ENCODE assay signal across 15 cellular contexts in the genomic region with DNA sequence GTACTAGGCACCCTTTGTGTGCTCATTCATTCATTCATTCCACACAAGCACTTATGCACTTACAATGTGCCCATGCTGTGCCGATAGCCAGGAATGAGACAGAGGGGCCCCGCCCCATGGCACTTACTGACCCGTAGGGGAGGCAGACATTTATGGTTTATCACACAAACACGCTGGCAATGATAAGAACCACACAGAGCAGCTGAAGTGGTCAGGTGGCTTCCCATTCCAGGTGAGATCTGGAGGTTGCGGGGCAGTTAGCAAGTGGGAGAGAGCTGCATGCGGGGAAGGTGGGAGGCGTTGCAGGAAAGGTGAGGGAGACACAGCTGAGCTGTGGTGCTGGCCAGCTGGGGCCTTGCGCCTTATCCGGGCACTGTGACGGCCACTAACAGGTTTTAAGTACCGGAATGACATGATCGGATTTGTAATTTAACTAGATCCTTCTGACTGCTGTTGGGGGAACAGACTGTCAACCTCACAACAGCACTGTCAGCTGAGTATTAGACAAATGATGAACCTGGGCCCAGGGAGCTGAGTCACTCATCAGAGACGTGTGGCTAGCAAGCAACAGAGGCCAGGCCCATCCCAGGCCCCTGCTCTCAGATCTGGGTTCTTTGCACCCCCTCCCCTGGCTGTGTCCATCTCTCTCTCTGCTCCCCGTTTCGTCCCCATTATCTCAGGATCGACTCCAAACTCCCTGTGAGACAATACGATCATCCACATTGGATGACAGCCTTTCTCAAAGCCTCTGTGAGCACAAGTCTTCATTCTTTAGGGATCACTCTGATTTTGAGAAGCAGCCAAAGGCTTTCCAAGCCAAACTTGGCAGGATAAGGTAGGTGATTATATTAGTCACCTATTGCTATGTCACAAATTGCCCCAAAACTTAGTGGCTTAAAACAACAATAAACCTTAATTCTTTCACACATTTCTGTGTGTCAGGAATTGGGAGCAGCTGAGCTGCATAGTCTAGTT. TPM values are rescaled to one million over a fixed set of nuclear protein-coding genes. Genes with fewer than 3 reads are reported as not detected.
DNase-seq lines count a peak whose midpoint lies in the region; ATAC-seq and TF ChIP-seq lines count a peak whose summit lies in the region.
"Had no signal": no experiment of that assay in that cellular context is flagged by ENCODE, and none has a peak within 500 bp of the region (broad histone marks: within the 10 kb centered on the region; RNA-seq: fewer than 3 reads in every experiment).

No MANE protein-coding gene starts in this region.

- H3K36me3 ChIP-seq in heart left ventricle (no peaks in the 10 kb centered on the region), SK-N-SH (replicated peaks in 1 of 2; ENCODE audit: control insufficient read depth in 1 of 2, insufficient read depth in 2 of 2, low read length in 1 of 2) (no peaks in the 10 kb centered on the region), upper lobe of right lung (no peaks in the 10 kb centered on the region), thyroid gland (no peaks in the 10 kb centered on the region), HAP-1 (replicated peaks) (no peaks in the 10 kb centered on the region)

- in situ Hi-C loops in HAP-1 (cut with MboI; ENCODE audit: low sequenced_read_pairs): no loop called here

- H4K20me1 ChIP-seq in SK-N-SH (ENCODE audit: insufficient read depth): no peaks in the 10 kb centered on the region

- POLR2A ChIA-PET in SK-N-SH (lab: Yijun Ruan, JAX): no interaction called here

- no peak for TF ChIP-seq CTCF in heart left ventricle (IDR thresholded peaks at IDR 0.05)
- no peak for TF ChIP-seq CTCF in SK-N-SH (IDR thresholded peaks at IDR 0.05)
- no peak for TF ChIP-seq CTCF in foreskin keratinocyte (conservative IDR thresholded peaks at IDR 0.05)
- no peak for TF ChIP-seq CTCF in upper lobe of right lung (IDR thresholded peaks at IDR 0.05)
- TF ChIP-seq CTCF in thyroid gland (IDR thresholded peaks at IDR 0.05): no peak

- H3K27ac ChIP-seq in heart left ventricle (no peak overlapping the region), SK-N-SH (ENCODE audit: low read depth in 2 of 2, low read length in 1 of 2) (peak overlapping the region in 1 of 2 experiments; percentile 52; a peak in 2 of 4 replicates), foreskin keratinocyte (no peak overlapping the region), upper lobe of right lung (no peak overlapping the region), thyroid gland (no peak overlapping the region)

- CTCF ChIA-PET in SK-N-SH (lab: Yijun Ruan, JAX): interaction anchor here (0.9 to 2.2 kb wide), 5 partner anchors 11 to 138 kb away, joined by 3 to 12 read pairs (median 4); no protein-coding TSS in a partner anchor

- H3K9me3 ChIP-seq in heart left ventricle: no peaks in the 10 kb centered on the region
- no peaks in the 10 kb centered on the region for H3K9me3 ChIP-seq in SK-N-SH
- no peaks in the 10 kb centered on the region for H3K9me3 ChIP-seq in upper lobe of right lung
- H3K9me3 ChIP-seq in thyroid gland: no peaks in the 10 kb centered on the region
- H3K9me3 ChIP-seq in HAP-1: no peaks in the 10 kb centered on the region

- no peaks in the 10 kb centered on the region for H3K9me2 ChIP-seq in SK-N-SH

- peak overlapping the region; percentile 34; the same call in 1 of the 2 replicates for H3K4me2 ChIP-seq in SK-N-SH

- H2AFZ ChIP-seq in SK-N-SH (ENCODE audit: low read depth): 0 out of 2 replicates have a peak overlapping the region, but pooled peaks have one; percentile 6

- TF ChIP-seq EP300 in SK-N-SH (IDR thresholded peaks at IDR 0.05; ENCODE audit: borderline replicate concordance in 1 of 2, low read depth in 1 of 2, low read length in 1 of 2): no peak

- TF ChIP-seq POLR2A in heart left ventricle (IDR thresholded peaks at IDR 0.05) (no peak), thyroid gland (IDR thresholded peaks at IDR 0.05) (no peak)

- H3K27me3 ChIP-seq in heart left ventricle (peaks cover 0 to 3% (median 0%) of the 10 kb centered on the region in 9 donors), SK-N-SH (ENCODE audit: insufficient read depth) (no peaks in the 10 kb centered on the region), foreskin keratinocyte (peaks cover 24% of the 10 kb centered on the region), upper lobe of right lung (no peaks in the 10 kb centered on the region), thyroid gland (no peaks in the 10 kb centered on the region), HAP-1 (ENCODE audit: low read depth) (no peaks in the 10 kb centered on the region)

- WGBS in heart left ventricle, 4 donors: 58 to 67% (median 61%) methylated on average over 17 of the region's 17 CpGs
- WGBS in SK-N-SH (ENCODE audit: low lambda C conversion rate): 63% methylated on average over 17 of the region's 17 CpGs
- 81 to 83% methylated on average over 17 of the region's 17 CpGs for WGBS in thyroid gland, 2 donors

- intact Hi-C loops in heart left ventricle (cut with DNase I) (no loop called here), cardiac septum (cut with DNase I) (no loop called here), upper lobe of right lung (cut with DNase I) (no loop called here), thyroid gland (cut with DNase I) (no loop called here)

- no peaks in the 10 kb centered on the region for H3K79me2 ChIP-seq in SK-N-SH (ENCODE audit: insufficient read depth)

- no peak for TF ChIP-seq RAD21 in SK-N-SH (IDR thresholded peaks at IDR 0.05; ENCODE audit: low read length)

- peak in 1 of 5 donors; percentile 26 for DNase-seq in heart left ventricle
- no peak for DNase-seq in cardiac septum (ENCODE audit: low spot score)
- no peak for DNase-seq in SK-N-SH
- DNase-seq in foreskin keratinocyte: peak in 1 of 2 donors; percentile 62
- DNase-seq in upper lobe of right lung: no peak
- no peak for DNase-seq in thyroid gland
- no peak for DNase-seq in HAP-1 (ENCODE audit: low spot score in 2 of 2)
- DNase-seq in NCI-H1694 treated with DMSO at 0.1 percent for 48 hours (lab: John Stamatoyannopoulos, UW): no peak
- DNase-seq: activated CD4-positive, alpha-beta T cell treated with anti-CD3 and anti-CD28 coated beads for 4 hours; activated gamma-delta T cell; AML-193; KBM-7; naive thymus-derived CD8-positive, alpha-beta T cell; NCI-H2227 treated with DMSO at 0.1 percent for 48 hours had no signal

- H3K4me3 ChIP-seq in heart left ventricle: no peak overlapping the region
- no peak overlapping the region for H3K4me3 ChIP-seq in SK-N-SH (ENCODE audit: low read depth in 2 of 2, low read length in 1 of 2)
- H3K4me3 ChIP-seq in upper lobe of right lung: no peak overlapping the region
- H3K4me3 ChIP-seq in thyroid gland (replicated peaks in 1 of 3): no peak overlapping the region
- no peak overlapping the region for H3K4me3 ChIP-seq in HAP-1

- H3K9ac ChIP-seq in SK-N-SH: peak overlapping the region; percentile 18; the same call in 1 of the 2 replicates

- H3F3A ChIP-seq in SK-N-SH (replicated peaks; ENCODE audit: insufficient read depth): peaks cover 13% of the 10 kb centered on the region

- ATAC-seq in heart left ventricle: peak in 3 of 4 donors; percentile 11 to 37 (median 30)
- peak; percentile 60 for ATAC-seq in foreskin keratinocyte
- peak; percentile 70 for ATAC-seq in upper lobe of right lung
- ATAC-seq: naive thymus-derived CD8-positive, alpha-beta T cell had no signal

- peaks cover 0 to 40% (median 15%) of the 10 kb centered on the region in 12 donors for H3K4me1 ChIP-seq in heart left ventricle
- peaks cover 9 to 25% of the 10 kb centered on the region in 2 experiments; a peak in 3 of 4 replicates for H3K4me1 ChIP-seq in SK-N-SH (ENCODE audit: control insufficient read depth in 1 of 2, insufficient read depth in 2 of 2, low read depth in 1 of 2, low read length in 1 of 2)
- H3K4me1 ChIP-seq in foreskin keratinocyte: no peaks in the 10 kb centered on the region
- peaks cover 5% of the 10 kb centered on the region for H3K4me1 ChIP-seq in upper lobe of right lung
- peaks cover 0 to 7% of the 10 kb centered on the region in 2 donors for H3K4me1 ChIP-seq in thyroid gland
- H3K4me1 ChIP-seq in HAP-1: no peaks in the 10 kb centered on the region

TF ChIP-seq in SK-N-SH, 30 proteins besides CTCF, POLR2A, EP300 and RAD21 (continues in another document):
- TF ChIP-seq, protein P1, sequence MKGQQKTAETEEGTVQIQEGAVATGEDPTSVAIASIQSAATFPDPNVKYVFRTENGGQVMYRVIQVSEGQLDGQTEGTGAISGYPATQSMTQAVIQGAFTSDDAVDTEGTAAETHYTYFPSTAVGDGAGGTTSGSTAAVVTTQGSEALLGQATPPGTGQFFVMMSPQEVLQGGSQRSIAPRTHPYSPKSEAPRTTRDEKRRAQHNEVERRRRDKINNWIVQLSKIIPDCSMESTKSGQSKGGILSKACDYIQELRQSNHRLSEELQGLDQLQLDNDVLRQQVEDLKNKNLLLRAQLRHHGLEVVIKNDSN (IDR thresholded peaks at IDR 0.05; ENCODE audit: borderline replicate concordance, low read depth): no peak
- TF ChIP-seq FOSL2 (IDR thresholded peaks at IDR 0.05; ENCODE audit: borderline replicate concordance, low read depth) (peak; percentile 12; the same call in 1 of the 2 replicates), TCF12 (IDR thresholded peaks at IDR 0.05) (0 out of 2 replicates have a peak, but pooled peaks have one; percentile 16)

RNA-seq across cellular contexts. Expression of a gene that starts 28.4 kb away (rescaled TPM):
- 10 to 100 TPM in 1 of 9 donors, 1 to 10 TPM in 8; 1.4 to 10.5 (median 5.3) TPM for total RNA-seq in heart left ventricle
- polyA plus RNA-seq in heart left ventricle: 1 to 10 TPM; 3.7 to 4.8 TPM
- total RNA-seq in cardiac septum: 3.5 TPM
- 0.13 and 0.30 TPM in 2 replicates for polyA plus RNA-seq in SK-N-SH (2012; rRNA removed)
- polyA plus RNA-seq in SK-N-SH (2012; cell fraction: cytosol; rRNA removed): 0.10 and 0.21 TPM in 2 replicates
- polyA plus RNA-seq in SK-N-SH (2012; cell fraction: nucleus; rRNA removed): 0.49 and 0.54 TPM in 2 replicates
- 0.07 TPM in 2 replicates for total RNA-seq in foreskin keratinocyte
- polyA plus RNA-seq in foreskin keratinocyte: 0.06 and 0.10 TPM in 2 replicates
- total RNA-seq in upper lobe of right lung: 4.1 TPM
- total RNA-seq in thyroid gland: 1 to 10 TPM in 2 of 4 donors, under 1 TPM in 2; 0.13 to 1.6 (median 0.97) TPM
- total RNA-seq: naive thymus-derived CD8-positive, alpha-beta T cell had no signal

RNA-seq across cellular contexts. Expression of a gene that starts 48.1 kb away (rescaled TPM):
- total RNA-seq in heart left ventricle (over 10,000 TPM in 7 of 9 donors, 1,000 to 10,000 TPM in 2; 6,950 to 16,840 (median 13,341) TPM), cardiac septum (7,641 TPM), foreskin keratinocyte (not detected in 2 replicates), upper lobe of right lung (2.2 TPM), thyroid gland (1 to 10 TPM in 1 of 4 donors, under 1 TPM in 1, not detected in 2; 0.45 to 1.8 TPM)
- polyA plus RNA-seq in heart left ventricle (over 10,000 TPM in 1 of 2 donors, 1,000 to 10,000 TPM in 1; 6,181 to 16,360 TPM), SK-N-SH (2012; rRNA removed) (0.86 and 0.95 TPM in 2 replicates), foreskin keratinocyte (not detected in 2 replicates)
- 0.59 and 0.71 TPM in 2 replicates for polyA plus RNA-seq in SK-N-SH (2012; cell fraction: cytosol; rRNA removed)
- 0.21 and 0.29 TPM in 2 replicates for polyA plus RNA-seq in SK-N-SH (2012; cell fraction: nucleus; rRNA removed)
- total RNA-seq: naive thymus-derived CD8-positive, alpha-beta T cell; SK-MEL-5 had no signal
- polyA plus RNA-seq: naive thymus-derived CD8-positive, alpha-beta T cell had no signal

Comparison
In these comparisons a context has a peak if more than half of its experiments do, and no peak if none do; other contexts are left out.
1. RNA of a gene that starts 48.1 kb away (total RNA-seq): 6,950 to 16,840 TPM in heart left ventricle and 7,641 TPM in cardiac septum (single experiment); 2.2 TPM in upper lobe of right lung (single experiment), 0.45 to 1.8 TPM in thyroid gland and not detected in foreskin keratinocyte; every median in the first group is over 1,000 times any median in the second.
2. Peak in every context shown above with its lines, with median percentiles within 50 percentile points of each other: ATAC-seq.